ENCODE assay signal across 12 cellular contexts in genomic region chr18:29060349-29060748, GRCh38.
"Had no signal": no experiment of that assay in that cellular context is flagged by ENCODE, and none has a peak within 500 bp of the region (broad histone marks: within the 10 kb centered on the region; RNA-seq: fewer than 3 reads in every experiment).

No MANE protein-coding gene starts in this region.

- H3K27ac ChIP-seq: cardiac muscle cell, heart left ventricle, sigmoid colon had no signal

- H3K4me3 ChIP-seq: cardiac muscle cell, heart left ventricle, sigmoid colon had no signal

- H3K27me3 ChIP-seq: cardiac muscle cell, heart left ventricle, sigmoid colon had no signal

- DNase-seq: activated CD4-positive, alpha-beta T cell treated with anti-CD3 and anti-CD28 coated beads for 4 hours; activated CD8-positive, alpha-beta memory T cell treated with anti-CD3 and anti-CD28 coated beads, Interleukin-2, amount 50 U/mL, for 4 hours; activated CD8-positive, alpha-beta T cell treated with anti-CD3 and anti-CD28 coated beads for 36 hours; activated naive CD4-positive, alpha-beta T cell treated with Interleukin-2 at 50 U/mL for 16 hours; heart left ventricle; occipital lobe; sigmoid colon; stimulated activated CD4-positive, alpha-beta T cell treated with anti-CD3 and anti-CD28 coated beads, Interleukin-12 subunit alpha, Interleukin-12 subunit beta, amount 100 ng/mL, for 4 hours; stimulated activated naive CD8-positive, alpha-beta T cell treated with anti-CD3 and anti-CD28 coated beads, Interleukin-15, Interleukin-2, amounts not matched to agents 100 U/mL and 50 U/mL, for 24 hours had no signal

- H3K36me3 ChIP-seq: cardiac muscle cell, heart left ventricle, sigmoid colon had no signal

- H3K4me1 ChIP-seq: heart left ventricle, sigmoid colon had no signal

- H3K9me3 ChIP-seq: heart left ventricle, sigmoid colon had no signal

- FAIRE-seq: colon, frontal cortex had no signal
